11 cellular contexts compared by ENCODE assay signal in the genomic region with DNA sequence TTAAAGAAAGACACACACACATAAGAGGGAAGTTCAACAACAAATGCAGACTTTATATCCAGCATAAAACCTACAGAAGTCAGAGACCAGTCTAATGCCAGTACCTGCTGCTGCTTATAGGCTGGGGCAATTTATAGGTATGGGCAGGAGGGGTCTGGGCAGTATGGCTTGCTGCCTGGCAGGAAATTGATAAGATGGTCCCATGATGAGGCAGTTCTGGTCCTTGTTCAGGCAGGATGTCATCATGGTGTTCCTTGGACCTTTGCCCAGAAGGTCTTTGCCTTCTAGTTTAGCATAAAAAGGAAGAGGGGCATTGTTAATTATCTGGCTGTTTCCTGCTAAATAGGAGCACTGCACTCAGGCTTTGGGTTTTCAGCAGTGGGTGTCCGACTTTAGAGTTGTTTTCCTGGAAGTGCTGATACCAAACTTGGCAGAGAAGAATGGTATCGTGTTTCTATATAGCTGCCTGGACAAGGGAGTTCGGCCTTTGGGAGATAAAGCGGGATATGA. TPM values are rescaled to one million over a fixed set of nuclear protein-coding genes. Genes with fewer than 3 reads are reported as not detected.
DNase-seq lines count a peak whose midpoint lies in the region; ATAC-seq and TF ChIP-seq lines count a peak whose summit lies in the region.
"Had no signal": no experiment of that assay in that cellular context is flagged by ENCODE, and none has a peak within 500 bp of the region (broad histone marks: within the 10 kb centered on the region; RNA-seq: fewer than 3 reads in every experiment).

No MANE protein-coding gene starts in this region.

- H3K9me3 Mint-ChIP-seq in dendritic cell treated with granulocyte-macrophage colony-stimulating factor and Interleukin-4, amounts not matched to agents 40 ng/mL and 50 ng/mL, for 4 days, result no peaks in the 10 kb centered on the region

- intact Hi-C loops in dendritic cell treated with granulocyte-macrophage colony-stimulating factor and Interleukin-4, amounts not matched to agents 40 ng/mL and 50 ng/mL, for 4 days (cut with micrococcal nuclease), result no loop called here

- peak; percentile 59 for DNase-seq in DMS153 (lab: John Stamatoyannopoulos, UW)
- peak; percentile 40 for DNase-seq in NCI-H1105 (lab: John Stamatoyannopoulos, UW)
- peak; percentile 39 for DNase-seq in lung (ENCODE audit: low spot score)
- no peak for DNase-seq in activated CD8-positive, alpha-beta memory T cell treated with anti-CD3 and anti-CD28 coated beads, Interleukin-2, amount 50 U/mL, for 4 hours
- DNase-seq in GM10266 (ENCODE audit: extremely low spot score), result no peak
- DNase-seq: activated CD4-positive, alpha-beta T cell treated with anti-CD3 and anti-CD28 coated beads, Interleukin-2, amount 10 ng/mL, durations not matched to agents 24 days and 14 days; NCI-H510A treated with DMSO at 0.1 percent for 48 hours had no signal

- no peaks in the 10 kb centered on the region for H3K36me3 ChIP-seq in lung (ENCODE audit: control insufficient read depth in 2 of 2, insufficient read depth in 2 of 2, low read length in 2 of 2)
- H3K36me3 ChIP-seq: vagina had no signal

- H3K9me3 ChIP-seq in lung (ENCODE audit: control insufficient read depth in 2 of 2, insufficient read depth in 1 of 2, low read length in 1 of 2), result no peaks in the 10 kb centered on the region
- H3K9me3 ChIP-seq: vagina had no signal

- H3K36me3 Mint-ChIP-seq in dendritic cell treated with granulocyte-macrophage colony-stimulating factor and Interleukin-4, amounts not matched to agents 40 ng/mL and 50 ng/mL, for 4 days (ENCODE audit: low read depth), result no peaks in the 10 kb centered on the region

- peaks cover 73% of the 10 kb centered on the region for H3K4me1 Mint-ChIP-seq in dendritic cell treated with granulocyte-macrophage colony-stimulating factor and Interleukin-4, amounts not matched to agents 40 ng/mL and 50 ng/mL, for 4 days (ENCODE audit: low read depth)

- no peak overlapping the region for H3K4me3 Mint-ChIP-seq in dendritic cell treated with granulocyte-macrophage colony-stimulating factor and Interleukin-4, amounts not matched to agents 40 ng/mL and 50 ng/mL, for 4 days
- H3K4me3 Mint-ChIP-seq: activated CD4-positive, alpha-beta T cell treated with anti-CD3 and anti-CD28 coated beads, Interleukin-2, amount 10 ng/mL, durations not matched to agents 24 days and 14 days had no signal

- 28 to 46% methylated on average over 4 of the region's 4 CpGs for WGBS in lung, 2 donors

- TF ChIP-seq CTCF in lung (IDR thresholded peaks at IDR 0.05; ENCODE audit: control extremely low read depth, extremely low read depth) (no peak), GM10266 (IDR thresholded peaks at IDR 0.05; ENCODE audit: control insufficient read depth, insufficient read depth, low read depth, missing control alignments) (no peak)

- H3K27ac ChIP-seq in lung (ENCODE audit: low read depth in 1 of 2, low read length in 1 of 2), result peak overlapping the region; percentile 74 to 80
- H3K27ac ChIP-seq: vagina had no signal

- no peaks in the 10 kb centered on the region for H3K27me3 ChIP-seq in lung (ENCODE audit: control insufficient read depth, insufficient read depth)
- H3K27me3 ChIP-seq: vagina had no signal

- no peak overlapping the region for H3K4me3 ChIP-seq in lung
- H3K4me3 ChIP-seq: vagina had no signal

- H3K27me3 Mint-ChIP-seq in dendritic cell treated with granulocyte-macrophage colony-stimulating factor and Interleukin-4, amounts not matched to agents 40 ng/mL and 50 ng/mL, for 4 days, result peaks cover 1% of the 10 kb centered on the region
- H3K27me3 Mint-ChIP-seq: activated CD4-positive, alpha-beta T cell treated with anti-CD3 and anti-CD28 coated beads, Interleukin-2, amount 10 ng/mL, durations not matched to agents 24 days and 14 days had no signal

- peak overlapping the region; percentile 76 for H3K27ac Mint-ChIP-seq in dendritic cell treated with granulocyte-macrophage colony-stimulating factor and Interleukin-4, amounts not matched to agents 40 ng/mL and 50 ng/mL, for 4 days
- H3K27ac Mint-ChIP-seq: activated CD4-positive, alpha-beta T cell treated with anti-CD3 and anti-CD28 coated beads, Interleukin-2, amount 10 ng/mL, durations not matched to agents 24 days and 14 days had no signal

- peaks cover 9 to 16% of the 10 kb centered on the region in 2 donors for H3K4me1 ChIP-seq in lung (ENCODE audit: control insufficient read depth in 2 of 2, insufficient read depth in 2 of 2, low read length in 2 of 2)
- H3K4me1 ChIP-seq: vagina had no signal

- ATAC-seq in lung (ENCODE audit: insufficient read depth, low FRiP score) (no peak), GM21423 (IDR thresholded peaks at IDR 0.05; ENCODE audit: unreplicated experiment) (no peak), HG03095 (IDR thresholded peaks at IDR 0.05; ENCODE audit: unreplicated experiment) (no peak)

RNA-seq across cellular contexts. Expression of a gene that starts 10.4 kb away (rescaled TPM):
- total RNA-seq in lung, result 1 to 10 TPM; 1.8 to 6.7 TPM
- 1 to 10 TPM in 1 of 2 donors, under 1 TPM in 1; 0.87 to 4.3 TPM for polyA plus RNA-seq in lung

RNA-seq across cellular contexts. Expression of a gene that starts 49.6 kb away (rescaled TPM):
- total RNA-seq in lung, result 10 to 100 TPM in 1 of 2 donors, 1 to 10 TPM in 1; 5.9 to 13.2 TPM
- polyA plus RNA-seq in lung, result 10 to 100 TPM in 1 of 2 donors, 1 to 10 TPM in 1; 4.1 to 30.7 TPM

Comparison
In these comparisons a context has a peak if more than half of its experiments do, and no peak if none do; other contexts are left out.
1. DNase-seq: peak in DMS153 (single experiment), NCI-H1105 (single experiment) and lung (single experiment); none in activated CD8-positive, alpha-beta memory T cell treated with anti-CD3 and anti-CD28 coated beads, Interleukin-2, amount 50 U/mL, for 4 hours (single experiment) and GM10266 (single experiment).